ENCODE assay signal across 20 cellular contexts in genomic region chr3:67045711-67046465, GRCh38. TPM values are rescaled to one million over a fixed set of nuclear protein-coding genes. Genes with fewer than 3 reads are reported as not detected.
DNase-seq lines count a peak whose midpoint lies in the region; TF ChIP-seq lines count a peak whose summit lies in the region.
"Had no signal": no experiment of that assay in that cellular context is flagged by ENCODE, and none has a peak within 500 bp of the region (broad histone marks: within the 10 kb centered on the region; RNA-seq: fewer than 3 reads in every experiment).

No MANE protein-coding gene starts in this region.

- peak; percentile 33; the same call in 1 of the 2 replicates for TF ChIP-seq POLR2A in Raji (IDR thresholded peaks at IDR 0.05; ENCODE audit: insufficient read depth, low read depth, low read length)
- no peak for TF ChIP-seq POLR2A in spleen (IDR thresholded peaks at IDR 0.05)

- peaks cover 3% of the 10 kb centered on the region for H3K36me3 Mint-ChIP-seq in IgD-negative memory B cell

- H3K9me3 ChIP-seq in spleen, result peaks cover 0 to 8% (median 1%) of the 10 kb centered on the region in 8 donors
- no peaks in the 10 kb centered on the region for H3K9me3 ChIP-seq in effector memory CD4-positive, alpha-beta T cell (ENCODE audit: control insufficient read depth, low read length)
- H3K9me3 ChIP-seq: A549 had no signal

- H3K4me3 Mint-ChIP-seq in IgD-negative memory B cell, result peak overlapping the region in 3 of 4 donors; percentile 21 to 81 (median 52)
- H3K4me3 Mint-ChIP-seq: CD4-positive, alpha-beta T cell had no signal

- peaks cover 0 to 7% (median 5%) of the 10 kb centered on the region in 3 donors for H3K9me3 Mint-ChIP-seq in IgD-negative memory B cell
- H3K9me3 Mint-ChIP-seq: CD4-positive, alpha-beta T cell had no signal

- no peak overlapping the region for H3K4me3 ChIP-seq in GM12865 (ENCODE audit: low read depth, low read length)
- no peak overlapping the region for H3K4me3 ChIP-seq in spleen
- no peak overlapping the region for H3K4me3 ChIP-seq in effector memory CD4-positive, alpha-beta T cell (ENCODE audit: insufficient read depth, low read depth, low read length, poor library complexity, severe bottlenecking)
- H3K4me3 ChIP-seq: A549, BLaER1 had no signal

- peak overlapping the region; percentile 47 to 63 (median 48) for H3K27ac Mint-ChIP-seq in IgD-negative memory B cell
- H3K27ac Mint-ChIP-seq: CD4-positive, alpha-beta T cell had no signal

- peaks cover 26 to 32% (median 30%) of the 10 kb centered on the region in 3 donors for H3K4me1 Mint-ChIP-seq in IgD-negative memory B cell

- DNase-seq in GM12865 (ENCODE audit: low read depth), result peak; percentile 21
- no peak for DNase-seq in spleen
- no peak for DNase-seq in activated CD4-positive, CD25-positive, alpha-beta regulatory T cell treated with anti-CD3 and anti-CD28 coated beads, Interleukin-2, amount 50 U/mL, for 72 hours
- no peak for DNase-seq in effector memory CD4-positive, alpha-beta T cell
- DNase-seq in NCI-H1930 (lab: John Stamatoyannopoulos, UW), result no peak
- DNase-seq: CD4-positive, alpha-beta T cell; COR-L47; DMS79; MV-4-11; NCI-H1417; NCI-H1694 treated with DMSO at 0.1 percent for 48 hours; NCI-H2107; NCI-H446 treated with DMSO at 0.1 percent for 48 hours; NCI-H526 treated with DMSO at 0.1 percent for 48 hours; T-helper 1 cell had no signal

- no peaks in the 10 kb centered on the region for H3K27me3 Mint-ChIP-seq in IgD-negative memory B cell

- H3K27ac ChIP-seq in spleen, result peak overlapping the region in 5 of 8 donors; percentile 4 to 75 (median 7)
- H3K27ac ChIP-seq in effector memory CD4-positive, alpha-beta T cell (ENCODE audit: insufficient read depth, low read length, poor library complexity, severe bottlenecking), result no peak overlapping the region
- H3K27ac ChIP-seq: A549, BLaER1, KMS-11 had no signal

- H3K27me3 ChIP-seq in spleen (replicated peaks in 1 of 7), result no peaks in the 10 kb centered on the region
- H3K27me3 ChIP-seq in effector memory CD4-positive, alpha-beta T cell (replicated peaks; ENCODE audit: control insufficient read depth, insufficient read depth, low read length, poor library complexity, severe bottlenecking), result no peaks in the 10 kb centered on the region
- H3K27me3 ChIP-seq: BLaER1 had no signal

- H3K36me3 ChIP-seq in spleen, result no peaks in the 10 kb centered on the region
- no peaks in the 10 kb centered on the region for H3K36me3 ChIP-seq in effector memory CD4-positive, alpha-beta T cell (ENCODE audit: control insufficient read depth, insufficient read depth, low read length)
- H3K36me3 ChIP-seq: BLaER1 had no signal

- no peak for TF ChIP-seq CTCF in GM12865 (IDR thresholded peaks at IDR 0.05; ENCODE audit: insufficient read depth, low read depth, low read length, missing control alignments)
- TF ChIP-seq CTCF in spleen (IDR thresholded peaks at IDR 0.05 in 8 of 11, conservative IDR thresholded peaks at IDR 0.05 in 3 of 11), result no peak

- WGBS in spleen, 5 donors, result 68 to 76% (median 69%) methylated on average over 5 of the region's 5 CpGs

- intact Hi-C loops in spleen (cut with DNase I; ENCODE audit: low total_unique reads), result no loop called here

- H3K4me1 ChIP-seq in spleen, result peaks cover 0 to 42% (median 12%) of the 10 kb centered on the region in 6 donors
- H3K4me1 ChIP-seq in effector memory CD4-positive, alpha-beta T cell (ENCODE audit: control insufficient read depth, insufficient read depth, low read length, poor library complexity, severe bottlenecking), result no peaks in the 10 kb centered on the region
- H3K4me1 ChIP-seq: A549 had no signal

RNA-seq across cellular contexts. Expression of gene KBTBD8, which starts 47.8 kb away (rescaled TPM):
- polyA plus RNA-seq in IgD-negative memory B cell (10.5 TPM), spleen (10 to 100 TPM in 2 of 3 donors, 1 to 10 TPM in 1; 9.8 to 10.5 (median 10.2) TPM)
- total RNA-seq in spleen, result 10 to 100 TPM; 11.9 to 31.9 (median 14.5) TPM
